In the genomic region with DNA sequence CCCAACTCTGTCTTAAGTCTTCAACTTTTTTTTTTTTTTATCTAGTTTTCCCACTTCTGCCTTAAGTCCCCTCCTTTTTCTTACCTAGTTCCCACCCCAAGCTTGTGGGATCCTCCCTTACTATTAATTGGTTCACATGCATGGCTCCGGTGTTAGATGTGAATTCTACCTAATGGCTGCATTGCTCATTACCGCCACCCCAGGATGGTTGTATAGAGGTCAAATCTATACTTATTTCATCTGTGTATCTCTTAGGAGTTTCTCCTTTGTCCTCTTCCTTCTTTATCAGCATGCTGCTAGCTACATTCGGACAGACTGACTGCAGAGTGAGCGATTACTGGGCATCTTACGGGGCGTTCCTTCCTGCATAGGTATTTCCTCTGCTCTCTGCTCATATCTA, we compare ENCODE assay signal across 27 cellular contexts.
"Had no signal": no experiment of that assay in that cellular context is flagged by ENCODE, and none has a peak within 500 bp of the region (broad histone marks: within the 10 kb centered on the region; RNA-seq: fewer than 3 reads in every experiment).

No MANE protein-coding gene starts in this region.

- ATAC-seq: esophagus mucosa; gastrocnemius medialis; left ventricle myocardium superior; lower lobe of right lung; naive thymus-derived CD8-positive, alpha-beta T cell; sciatic nerve; stimulated activated naive CD8-positive, alpha-beta T cell treated with anti-CD3 and anti-CD28 coated beads, Interleukin-15, amount 100 ng/mL, for 72 hours; upper lobe of right lung had no signal

- H3K27me3 Mint-ChIP-seq: stimulated activated naive CD8-positive, alpha-beta T cell treated with anti-CD3 and anti-CD28 coated beads, Interleukin-15, amount 100 ng/mL, for 72 hours had no signal

- H3K36me3 ChIP-seq: gastrocnemius medialis, lower lobe of right lung, prostate gland, right atrium auricular region, suprapubic skin, transverse colon, upper lobe of right lung, uterus had no signal

- H3K4me1 ChIP-seq: gastrocnemius medialis, lower lobe of right lung, prostate gland, right atrium auricular region, suprapubic skin, transverse colon, upper lobe of right lung, uterus had no signal

- H3K9me3 ChIP-seq: gastrocnemius medialis, lower lobe of right lung, prostate gland, right atrium auricular region, suprapubic skin, transverse colon, upper lobe of right lung, uterus had no signal

- H3K27me3 ChIP-seq: gastrocnemius medialis, right atrium auricular region, suprapubic skin, transverse colon, upper lobe of right lung, uterus had no signal

- H3K27ac Mint-ChIP-seq: endodermal cell; naive thymus-derived CD8-positive, alpha-beta T cell; nephron progenitor cell; stimulated activated naive CD8-positive, alpha-beta T cell treated with anti-CD3 and anti-CD28 coated beads, Interleukin-15, amount 100 ng/mL, for 72 hours had no signal

- H3K4me3 ChIP-seq: gastrocnemius medialis, lower lobe of right lung, prostate gland, right atrium auricular region, smooth muscle cell, suprapubic skin, transverse colon, upper lobe of right lung, uterus had no signal

- FAIRE-seq: keratinocyte had no signal

- H3K4me2 ChIP-seq: smooth muscle cell had no signal

- H3K27ac ChIP-seq: epithelial cell of prostate, gastrocnemius medialis, lower lobe of right lung, prostate gland, right atrium auricular region, suprapubic skin, transverse colon, upper lobe of right lung, uterus had no signal

- H3K4me3 Mint-ChIP-seq: endodermal cell; naive thymus-derived CD8-positive, alpha-beta T cell; nephron progenitor cell; stimulated activated naive CD8-positive, alpha-beta T cell treated with anti-CD3 and anti-CD28 coated beads, Interleukin-15, amount 100 ng/mL, for 72 hours had no signal

- H3K4me1 Mint-ChIP-seq: endodermal cell; stimulated activated naive CD8-positive, alpha-beta T cell treated with anti-CD3 and anti-CD28 coated beads, Interleukin-15, amount 100 ng/mL, for 72 hours had no signal

- H3K36me3 Mint-ChIP-seq: naive thymus-derived CD8-positive, alpha-beta T cell had no signal

- DNase-seq: effector CD8-positive, alpha-beta T cell; endodermal cell; foreskin fibroblast; gastrocnemius medialis; head of caudate nucleus; left ventricle myocardium superior; lower lobe of right lung; naive thymus-derived CD8-positive, alpha-beta T cell; nephron progenitor cell; nucleus accumbens; stimulated activated CD4-positive, alpha-beta T cell treated with anti-CD3 and anti-CD28 coated beads, Interleukin-12 subunit alpha, Interleukin-12 subunit beta, amount 100 ng/mL, for 4 hours; stimulated activated CD4-positive, alpha-beta T cell treated with anti-CD3 and anti-CD28 coated beads, Interleukin-1b, Interleukin-23, amount 100 ng/mL, for 48 hours; stimulated activated CD4-positive, alpha-beta T cell treated with anti-CD3 and anti-CD28 coated beads, Interleukin-4, amount 100 ng/mL, for 1 hour; stimulated activated CD8-positive, alpha-beta memory T cell treated with anti-CD3 and anti-CD28 coated beads, Interleukin-4, amount 100 ng/mL, for 48 hours; stimulated activated naive CD4-positive, alpha-beta T cell; stimulated activated naive CD8-positive, alpha-beta T cell treated with anti-CD3 and anti-CD28 coated beads, Interleukin-15, amount 100 ng/mL, for 72 hours; transverse colon; upper lobe of right lung; uterus had no signal
